11 cellular contexts compared by ENCODE assay signal in the genomic region with DNA sequence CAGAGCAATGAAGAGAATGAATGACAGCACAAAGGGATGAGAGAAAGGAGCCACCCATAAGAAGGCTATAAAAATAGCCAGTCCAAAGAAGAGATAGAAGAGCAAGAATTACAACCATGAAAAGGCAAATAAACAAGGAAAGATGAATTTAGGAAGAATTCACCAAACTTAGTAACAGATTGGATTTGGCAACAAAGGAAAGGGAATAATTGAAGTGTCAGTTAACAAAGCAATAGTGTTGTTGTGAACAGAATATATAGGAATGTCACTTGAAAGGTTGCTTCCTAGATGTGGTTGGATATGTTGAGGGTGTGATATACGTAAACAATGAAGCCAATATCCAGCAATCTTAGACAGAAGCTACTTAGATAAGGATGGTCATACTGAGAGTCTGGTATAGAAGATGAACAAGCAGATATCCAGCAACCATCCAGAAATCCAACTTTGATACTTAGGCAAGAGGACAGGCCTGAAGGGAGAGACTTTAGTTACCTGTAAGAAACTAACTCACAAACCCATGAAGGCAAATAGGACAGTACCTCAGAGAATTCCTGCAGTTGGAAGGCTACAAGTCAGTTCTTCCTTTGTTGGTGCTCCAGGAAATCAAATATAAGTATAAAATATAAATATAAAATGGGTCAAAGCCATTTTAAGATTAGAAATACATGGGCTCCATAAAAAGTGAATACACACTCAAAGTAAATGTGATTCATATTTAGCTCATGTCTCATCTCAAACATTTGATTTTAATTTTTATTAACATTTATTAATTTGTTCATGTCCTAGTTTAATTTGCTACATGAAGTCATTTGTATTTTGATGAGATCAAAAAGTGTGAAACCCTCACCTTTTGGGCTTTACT.
DNase-seq lines count a peak whose midpoint lies in the region; ATAC-seq, FAIRE-seq and TF ChIP-seq lines count a peak whose summit lies in the region.
"Had no signal": no experiment of that assay in that cellular context is flagged by ENCODE, and none has a peak within 500 bp of the region (broad histone marks: within the 10 kb centered on the region; RNA-seq: fewer than 3 reads in every experiment).

No MANE protein-coding gene starts in this region.

- CTCF ChIA-PET in activated B cell treated with CpG ODN at 0.5 μM for 24 hours (lab: Charles Lee) = interaction anchor here (1.6 kb wide), 1 partner anchor 18 kb away, joined by 4 read pairs; no protein-coding TSS in a partner anchor

- H3K9ac ChIP-seq in GM23248 = no peak overlapping the region

- H3K9me2 ChIP-seq in GM23248 (ENCODE audit: insufficient read depth) = no peaks in the 10 kb centered on the region

- FAIRE-seq in pancreas (lab: Jason Lieb, UNC) = no peak

- H3K4me1 Mint-ChIP-seq in activated B cell treated with CpG ODN at 0.5 μM for 24 hours (peaks cover 40% of the 10 kb centered on the region), mesothelial cell of epicardium (peaks cover 29% of the 10 kb centered on the region)

- H3K4me3 Mint-ChIP-seq in activated B cell treated with CpG ODN at 0.5 μM for 24 hours (peak overlapping the region; percentile 24), mesothelial cell of epicardium (no peak overlapping the region)

- H3K4me1 ChIP-seq in ACC112 (ENCODE audit: control insufficient read depth, insufficient read depth, low read length, unreplicated experiment) (no peaks in the 10 kb centered on the region), GM23248 (ENCODE audit: insufficient read depth) (peaks cover 6% of the 10 kb centered on the region), pancreas (no peaks in the 10 kb centered on the region)

- no peak overlapping the region for H3K4me2 ChIP-seq in GM23248 (ENCODE audit: unreplicated experiment)

- H3K27ac Mint-ChIP-seq in activated B cell treated with CpG ODN at 0.5 μM for 24 hours (peak overlapping the region; percentile 96), mesothelial cell of epicardium (peak overlapping the region; percentile 100)

- H3K27ac ChIP-seq in ACC112 (ENCODE audit: low read depth, low read length) = peak overlapping the region; percentile 81; the same call in 1 of the 2 replicates
- H3K27ac ChIP-seq in GM23248 = no peak overlapping the region
- no peak overlapping the region for H3K27ac ChIP-seq in pancreas

- intact Hi-C loops in activated B cell treated with CpG ODN at 0.5 μM for 24 hours (cut with micrococcal nuclease) (loop anchor here (10.0 kb wide), 2 partner anchors 1891 to 1941 kb away; partner anchors contain the start of gene ZNF165), pancreas (cut with DNase I) (no loop called here)

- H3K9me3 ChIP-seq in GM23248 (ENCODE audit: low read depth) = no peaks in the 10 kb centered on the region
- no peaks in the 10 kb centered on the region for H3K9me3 ChIP-seq in pancreas
- H3K9me3 ChIP-seq: body of pancreas had no signal

- H4K20me1 ChIP-seq in GM23248 (ENCODE audit: insufficient read depth) = no peaks in the 10 kb centered on the region

- no peak for ATAC-seq in activated B cell treated with CpG ODN at 0.5 μM for 24 hours (ENCODE audit: low read depth)
- no peak for ATAC-seq in pancreas
- no peak for ATAC-seq in GM19452 (IDR thresholded peaks at IDR 0.05; ENCODE audit: unreplicated experiment)
- no peak for ATAC-seq in GM21825 (IDR thresholded peaks at IDR 0.05; ENCODE audit: unreplicated experiment)
- ATAC-seq: body of pancreas had no signal

- H3K36me3 Mint-ChIP-seq in activated B cell treated with CpG ODN at 0.5 μM for 24 hours (ENCODE audit: low read depth) = peaks cover 28% of the 10 kb centered on the region
- no peaks in the 10 kb centered on the region for H3K36me3 Mint-ChIP-seq in mesothelial cell of epicardium

- H3F3A ChIP-seq in GM23248 (ENCODE audit: insufficient read depth) = peaks cover 25% of the 10 kb centered on the region

- POLR2A ChIA-PET in activated B cell treated with CpG ODN at 0.5 μM for 24 hours (lab: Charles Lee) = interaction anchor here (0.5 to 20.1 kb wide), 13 partner anchors 7 to 1697 kb away, joined by 3 to 1229 read pairs (median 111); a partner anchor contains a TSS

- in situ Hi-C loops in GM23248 (cut with MboI) = loop anchor here (25.0 kb wide), 1 partner anchor 944 kb away; a partner anchor contains a TSS

- 100% methylated on average over 1 of the region's 1 CpG for WGBS in GM23248 (ENCODE audit: low coverage in 1 of 2, low lambda C conversion rate in 2 of 2, missing lambda C conversion rate in 2 of 2), 2 experiments
- 78 to 88% methylated on average over 1 of the region's 1 CpG for WGBS in pancreas, 2 donors

- no peak for DNase-seq in GM23248
- no peak for DNase-seq in activated B cell treated with CpG ODN at 0.5 μM for 24 hours
- no peak for DNase-seq in mesothelial cell of epicardium (ENCODE audit: low spot score in 2 of 2, unreplicated experiment in 2 of 2)
- DNase-seq in pancreas = no peak
- no peak for DNase-seq in GM19238 (ENCODE audit: insufficient read length, low spot score)
- DNase-seq: body of pancreas, COR-L47, hippocampal formation had no signal

- H3K27me3 Mint-ChIP-seq in activated B cell treated with CpG ODN at 0.5 μM for 24 hours (no peaks in the 10 kb centered on the region), mesothelial cell of epicardium (ENCODE audit: low read depth) (no peaks in the 10 kb centered on the region)

- H3K4me3 ChIP-seq in ACC112 (ENCODE audit: low read depth, low read length) = peak overlapping the region; percentile 94
- H3K4me3 ChIP-seq in GM23248 = no peak overlapping the region
- H3K4me3 ChIP-seq in pancreas = no peak overlapping the region
- H3K4me3 ChIP-seq: body of pancreas had no signal

- TF ChIP-seq CTCF in activated B cell treated with CpG ODN at 0.5 μM for 24 hours (IDR thresholded peaks at IDR 0.05) (no peak), mesothelial cell of epicardium (IDR thresholded peaks at IDR 0.05; ENCODE audit: unreplicated experiment) (no peak), pancreas (IDR thresholded peaks at IDR 0.05) (no peak)

- H3K36me3 ChIP-seq in ACC112 (ENCODE audit: insufficient read depth, low read length) (peaks cover 8% of the 10 kb centered on the region; the same call in 1 of the 2 replicates), GM23248 (ENCODE audit: low read depth) (no peaks in the 10 kb centered on the region), pancreas (no peaks in the 10 kb centered on the region)

- H3K27me3 ChIP-seq in ACC112 (ENCODE audit: insufficient read depth, low read length) = no peaks in the 10 kb centered on the region
- H3K27me3 ChIP-seq in GM23248 (replicated peaks; ENCODE audit: insufficient read depth) = no peaks in the 10 kb centered on the region
- H3K27me3 ChIP-seq in pancreas = peaks cover 0 to 59% (median 0%) of the 10 kb centered on the region in 4 donors
- H3K27me3 ChIP-seq: body of pancreas had no signal

- H3K9me3 Mint-ChIP-seq in activated B cell treated with CpG ODN at 0.5 μM for 24 hours = no peaks in the 10 kb centered on the region
- H3K9me3 Mint-ChIP-seq in mesothelial cell of epicardium = no peaks in the 10 kb centered on the region

- H2AFZ ChIP-seq in ACC112 (ENCODE audit: low read length, unreplicated experiment) = peak overlapping the region; percentile 30
- peak overlapping the region; percentile 4; the same call in 1 of the 2 replicates for H2AFZ ChIP-seq in GM23248

- H3K79me2 ChIP-seq in ACC112 (ENCODE audit: control insufficient read depth, insufficient read depth, low read length, unreplicated experiment) = peaks cover 31% of the 10 kb centered on the region
- peaks cover 9% of the 10 kb centered on the region for H3K79me2 ChIP-seq in GM23248 (ENCODE audit: insufficient read depth)
